Comparison of ENCODE assay signal across 8 cellular contexts in genomic region chr5:141878186-141878770, GRCh38. TPM values are rescaled to one million over a fixed set of nuclear protein-coding genes. Genes with fewer than 3 reads are reported as not detected.
DNase-seq lines count a peak whose midpoint lies in the region; ATAC-seq, FAIRE-seq and TF ChIP-seq lines count a peak whose summit lies in the region.

Gene PCDH1, minus strand, starts transcription at chr5:141878410. Its CDS starts 148 bp downstream, at chr5:141878262.

- peak within 1 kb of the TSS; percentile 17 for H2AFZ ChIP-seq in keratinocyte (ENCODE audit: control insufficient read depth, low read length)

- CTCF ChIA-PET in RWPE1 (lab: Yijun Ruan, JAX): interaction anchor here (0.5 to 7.9 kb wide), 35 partner anchors 7 to 261 kb away, joined by 3 to 157 read pairs (median 5); partner anchors contain the start of genes ARAP3 and RNF14

- dilution Hi-C loops in keratinocyte (cut with MboI; ENCODE audit: extremely low pct_ligation_motif_present, low sequenced_read_pairs): no loop called here

- H3K9me3 ChIP-seq in keratinocyte (ENCODE audit: control insufficient read depth, low read depth, low read length): no peaks in the 10 kb centered on the region
- no peaks in the 10 kb centered on the region for H3K9me3 ChIP-seq in skeletal muscle satellite cell (replicated peaks; ENCODE audit: low read length)

- H3K4me1 ChIP-seq in keratinocyte (ENCODE audit: control insufficient read depth, extremely low read depth, insufficient read depth, low read length) (peaks cover 30% of the 10 kb centered on the region), skeletal muscle satellite cell (ENCODE audit: control insufficient read depth, insufficient read depth, low read length) (peaks cover 16% of the 10 kb centered on the region)

- H3K79me2 ChIP-seq in keratinocyte (ENCODE audit: control insufficient read depth, insufficient read depth, low read length): peaks cover 11% of the 10 kb centered on the region

- H3K9me1 ChIP-seq in keratinocyte (ENCODE audit: control insufficient read depth, extremely low read depth, insufficient read depth, low read length): no peaks in the 10 kb centered on the region

- peaks cover 69% of the 10 kb centered on the region for H3K27me3 ChIP-seq in keratinocyte (ENCODE audit: control insufficient read depth, extremely low read depth, insufficient read depth, low read length)
- H3K27me3 ChIP-seq in skeletal muscle satellite cell (ENCODE audit: control insufficient read depth, insufficient read depth, low read length): peaks cover 85% of the 10 kb centered on the region

- peak within 1 kb of the TSS; percentile 52 for H3K9ac ChIP-seq in keratinocyte (ENCODE audit: control insufficient read depth, extremely low read depth, insufficient read depth, low read length)
- no peak within 1 kb of the TSS for H3K9ac ChIP-seq in skeletal muscle satellite cell (ENCODE audit: low read depth, low read length)

- TF ChIP-seq CTCF in RWPE1 (conservative IDR thresholded peaks at IDR 0.05; ENCODE audit: low read depth) (no peak), keratinocyte (optimal IDR thresholded peaks at IDR 0.05 in 1 of 3, IDR thresholded peaks at IDR 0.05 in 1 of 3, conservative IDR thresholded peaks at IDR 0.05 in 1 of 3; ENCODE audit: extremely low read depth in 1 of 3, insufficient read depth in 2 of 3, low read length in 3 of 3) (no peak)

- H3K27ac ChIP-seq in RWPE1 (peak within 1 kb of the TSS; percentile 67), keratinocyte (ENCODE audit: control insufficient read depth, insufficient read depth, low read length) (no peak within 1 kb of the TSS)

- H4K20me1 ChIP-seq in keratinocyte (ENCODE audit: control insufficient read depth, extremely low read depth, insufficient read depth, low read length): no peaks in the 10 kb centered on the region

- H3K4me3 ChIP-seq in keratinocyte (ENCODE audit: control insufficient read depth in 2 of 3, extremely low read depth in 1 of 3, insufficient read depth in 2 of 3, low read depth in 1 of 3, low read length in 3 of 3) (peak within 1 kb of the TSS; percentile 57 to 84 (median 69)), skeletal muscle satellite cell (ENCODE audit: low read length) (peak within 1 kb of the TSS; percentile 61)

- no peak for ATAC-seq in GM19467 (IDR thresholded peaks at IDR 0.05; ENCODE audit: unreplicated experiment)
- ATAC-seq in HG03135 (IDR thresholded peaks at IDR 0.05; ENCODE audit: unreplicated experiment): no peak

- H3K36me3 ChIP-seq in keratinocyte (ENCODE audit: control insufficient read depth in 2 of 2, extremely low read depth in 1 of 2, insufficient read depth in 2 of 2, low read length in 2 of 2) (no peaks in the 10 kb centered on the region), skeletal muscle satellite cell (ENCODE audit: insufficient read depth, low read length) (no peaks in the 10 kb centered on the region)

- no peak for FAIRE-seq in keratinocyte (lab: Jason Lieb, UNC)

- POLR2A ChIA-PET in RWPE1 (lab: Yijun Ruan, JAX; ENCODE audit: low non-redundant PET): interaction anchor here (0.6 to 2.2 kb wide), 6 partner anchors 8 to 175 kb away, joined by 3 to 11 read pairs (median 3); no protein-coding TSS in a partner anchor

- DNase-seq in NCI-H2171 treated with DMSO at 0.1 percent for 48 hours (lab: John Stamatoyannopoulos, UW) (peak; percentile 15), NCI-H2171 (lab: John Stamatoyannopoulos, UW) (no peak), RWPE1 (ENCODE audit: low spot score) (peak; percentile 70), cerebellum (ENCODE audit: low spot score) (peak; percentile 93), keratinocyte (ENCODE audit: low read depth, low spot score) (no peak)

- H3K4me2 ChIP-seq in keratinocyte (ENCODE audit: control insufficient read depth, extremely low read depth, insufficient read depth, low read depth, low read length) (peak within 1 kb of the TSS; percentile 78), skeletal muscle satellite cell (ENCODE audit: low read length) (peak within 1 kb of the TSS; percentile 83)

RNA-seq across cellular contexts. Expression of gene PCDH1, which starts in this region (rescaled TPM):
- total RNA-seq in cerebellum: 27.4 TPM
- 10.0 to 19.9 TPM (median 14.2 TPM) in 3 replicates for polyA plus RNA-seq in keratinocyte
- 76.5 TPM for polyA plus RNA-seq in keratinocyte (2011; ENCODE audit: low read depth)
- 6.6 and 7.2 TPM in 2 replicates for polyA plus RNA-seq in keratinocyte (2011; cell fraction: cytosol; rRNA removed)
- 32.7 and 43.1 TPM in 2 replicates for polyA plus RNA-seq in keratinocyte (2011; cell fraction: nucleus; rRNA removed)
- 18.0 and 74.0 TPM in 2 replicates for polyA plus RNA-seq in keratinocyte (2012; ENCODE audit: low replicate concordance)
- 45.5 to 90.7 TPM (median 50.3 TPM) in 3 replicates for polyA minus RNA-seq in keratinocyte
- polyA minus RNA-seq in keratinocyte (2011; cell fraction: cytosol; rRNA and poly(A)+ RNA removed): 24.2 TPM
- 71.8 and 73.0 TPM in 2 replicates for polyA minus RNA-seq in keratinocyte (2011; cell fraction: nucleus; rRNA and poly(A)+ RNA removed)
- under 0.01 TPM in 1 of 2 replicates, not detected in the other for total RNA-seq in skeletal muscle satellite cell (2012; rRNA removed)

Comparison
In these comparisons a context has a peak if more than half of its experiments do, and no peak if none do; other contexts are left out.
1. DNase-seq: peak in NCI-H2171 treated with DMSO at 0.1 percent for 48 hours (single experiment), RWPE1 (single experiment) and cerebellum (single experiment); none in NCI-H2171 (single experiment) and keratinocyte (single experiment).